In genomic region chr9:96189581-96189980, GRCh38 we compare ENCODE assay signal across 1 cellular context.
A peak's percentile ranks its signal among the peaks of the same experiment; 100 is the strongest.
TF ChIP-seq lines count a peak whose summit lies in the region.

No MANE protein-coding gene starts in this region.

TF ChIP-seq in HEK293, 187 proteins besides CTCF, POLR2A, EP300 and RAD21 (continued from another document):
- TF ChIP-seq ZBTB11 (tag by site-specific recombination; conservative IDR thresholded peaks at IDR 0.05; ENCODE audit: low read depth): peak; percentile 50; the same call in 1 of the 2 replicates
- TF ChIP-seq ZNF555 (tag by site-specific recombination; conservative IDR thresholded peaks at IDR 0.05): peak; percentile 39
